Comparison of ENCODE assay signal across 15 cellular contexts in the genomic region with DNA sequence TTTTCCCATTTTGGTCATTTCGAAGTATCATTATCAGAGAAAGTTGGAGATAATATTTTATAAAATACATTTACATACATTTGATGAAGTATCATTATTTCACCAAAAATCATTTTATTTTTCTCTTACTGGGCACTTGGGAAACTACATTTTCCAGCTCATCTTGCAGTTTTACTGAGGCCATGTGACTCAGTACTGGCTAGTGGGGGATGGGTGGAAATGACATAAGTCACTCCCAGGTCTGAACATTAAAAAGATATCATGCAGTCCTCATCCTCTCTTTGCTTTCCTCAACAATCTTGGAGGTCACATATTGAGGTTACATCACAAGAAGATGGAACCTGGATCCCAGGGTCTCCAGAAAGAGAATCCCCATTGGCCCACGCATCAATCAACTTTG.
DNase-seq lines count a peak whose midpoint lies in the region; ATAC-seq and TF ChIP-seq lines count a peak whose summit lies in the region.
"Had no signal": no experiment of that assay in that cellular context is flagged by ENCODE, and none has a peak within 500 bp of the region (broad histone marks: within the 10 kb centered on the region; RNA-seq: fewer than 3 reads in every experiment).

No MANE protein-coding gene starts in this region.

- no peak overlapping the region for H3K27ac Mint-ChIP-seq in endodermal cell
- H3K27ac Mint-ChIP-seq: B cell; CD4-positive, alpha-beta T cell; HFFc6 had no signal

- DNase-seq in GM23248 = peak; percentile 13
- peak; percentile 21 for DNase-seq in RKO (ENCODE audit: low spot score)
- DNase-seq in endodermal cell = no peak
- DNase-seq in hepatocyte (ENCODE audit: low spot score) = peak; percentile 30
- no peak for DNase-seq in spleen
- DNase-seq in NCI-H82 (lab: John Stamatoyannopoulos, UW) = no peak
- DNase-seq: C1 segment of cervical spinal cord; CD4-positive, alpha-beta T cell; DMS153; GOT3; HFFc6 had no signal

- in situ Hi-C loops in GM23248 (cut with MboI) = no loop called here

- H3K4me2 ChIP-seq in GM23248 (ENCODE audit: unreplicated experiment) (no peak overlapping the region), hepatocyte (no peak overlapping the region)

- no peaks in the 10 kb centered on the region for H3K9me3 Mint-ChIP-seq in endodermal cell
- H3K9me3 Mint-ChIP-seq: CD4-positive, alpha-beta T cell; HFFc6 had no signal

- H3K36me3 Mint-ChIP-seq in endodermal cell (ENCODE audit: low read depth) = no peaks in the 10 kb centered on the region

- H3K9me2 ChIP-seq in GM23248 (ENCODE audit: insufficient read depth) (no peaks in the 10 kb centered on the region), hepatocyte (replicated peaks; ENCODE audit: insufficient read depth) (no peaks in the 10 kb centered on the region)

- H2AFZ ChIP-seq in GM23248 (no peak overlapping the region), hepatocyte (no peak overlapping the region)

- no peak overlapping the region for H3K4me3 ChIP-seq in GM23248
- H3K4me3 ChIP-seq in endodermal cell (ENCODE audit: low read length) = peak overlapping the region; percentile 35
- no peak overlapping the region for H3K4me3 ChIP-seq in hepatocyte
- H3K4me3 ChIP-seq in spleen = no peak overlapping the region
- H3K4me3 ChIP-seq: GM12878, HAP-1 had no signal

- TF ChIP-seq POLR2A in spleen (IDR thresholded peaks at IDR 0.05) (no peak), GM18505 (IDR thresholded peaks at IDR 0.05; ENCODE audit: borderline replicate concordance, extremely low read depth, insufficient read depth, insufficient read length) (no peak)

- H3K4me3 Mint-ChIP-seq in endodermal cell = no peak overlapping the region
- H3K4me3 Mint-ChIP-seq: B cell; CD4-positive, alpha-beta T cell; HFFc6 had no signal

- no peak for ATAC-seq in GM18505 (IDR thresholded peaks at IDR 0.05; ENCODE audit: unreplicated experiment)
- ATAC-seq: GM12878 had no signal

- H3K27me3 Mint-ChIP-seq in endodermal cell (ENCODE audit: insufficient read depth) = no peaks in the 10 kb centered on the region

- no peak for TF ChIP-seq CTCF in endodermal cell (conservative IDR thresholded peaks at IDR 0.05)
- TF ChIP-seq CTCF in hepatocyte (IDR thresholded peaks at IDR 0.05; ENCODE audit: poor library complexity) = no peak
- no peak for TF ChIP-seq CTCF in spleen (IDR thresholded peaks at IDR 0.05 in 8 of 11, conservative IDR thresholded peaks at IDR 0.05 in 3 of 11)

- H3K27me3 ChIP-seq in GM23248 (replicated peaks; ENCODE audit: insufficient read depth) = no peaks in the 10 kb centered on the region
- H3K27me3 ChIP-seq in endodermal cell (ENCODE audit: control insufficient read depth, insufficient read depth, low read length, poor library complexity, severe bottlenecking) = no peaks in the 10 kb centered on the region
- H3K27me3 ChIP-seq in hepatocyte = no peaks in the 10 kb centered on the region
- no peaks in the 10 kb centered on the region for H3K27me3 ChIP-seq in spleen (replicated peaks in 1 of 7)

- H3K79me2 ChIP-seq in GM23248 (ENCODE audit: insufficient read depth) (no peaks in the 10 kb centered on the region), hepatocyte (no peaks in the 10 kb centered on the region)

- H4K20me1 ChIP-seq in GM23248 (ENCODE audit: insufficient read depth) (no peaks in the 10 kb centered on the region), hepatocyte (ENCODE audit: insufficient read depth, poor library complexity, severe bottlenecking) (no peaks in the 10 kb centered on the region)

- H3K9ac ChIP-seq in GM23248 (no peak overlapping the region), endodermal cell (ENCODE audit: extremely low read depth, low read length, poor library complexity, severe bottlenecking) (no peak overlapping the region)

- H3K4me1 ChIP-seq in GM23248 (ENCODE audit: insufficient read depth) = peaks cover 4% of the 10 kb centered on the region
- H3K4me1 ChIP-seq in endodermal cell (ENCODE audit: control insufficient read depth, insufficient read depth, low read length) = peaks cover 13% of the 10 kb centered on the region
- peaks cover 45% of the 10 kb centered on the region for H3K4me1 ChIP-seq in hepatocyte (ENCODE audit: insufficient read depth)
- peaks cover 0 to 11% (median 2%) of the 10 kb centered on the region in 6 donors for H3K4me1 ChIP-seq in spleen

- intact Hi-C loops in spleen (cut with DNase I; ENCODE audit: low total_unique reads) = no loop called here

- H3K4me1 Mint-ChIP-seq in endodermal cell = peaks cover 37% of the 10 kb centered on the region
- H3K4me1 Mint-ChIP-seq: B cell had no signal

- no peaks in the 10 kb centered on the region for H3F3A ChIP-seq in GM23248 (ENCODE audit: insufficient read depth)

- H3K27ac ChIP-seq in GM23248 (no peak overlapping the region), endodermal cell (ENCODE audit: low read depth, low read length) (no peak overlapping the region), hepatocyte (peak overlapping the region; percentile 56), spleen (peak overlapping the region in 3 of 8 donors; percentile 23 to 42 (median 33))

- H3K9me3 ChIP-seq in GM23248 (ENCODE audit: low read depth) (no peaks in the 10 kb centered on the region), endodermal cell (ENCODE audit: control insufficient read depth, low read length) (no peaks in the 10 kb centered on the region), hepatocyte (ENCODE audit: low read depth) (no peaks in the 10 kb centered on the region), spleen (no peaks in the 10 kb centered on the region)

- WGBS in GM23248 (ENCODE audit: low coverage in 1 of 2, low lambda C conversion rate in 2 of 2, missing lambda C conversion rate in 2 of 2), 2 experiments = 92 to 95% methylated on average over 2 of the region's 2 CpGs
- 100% methylated on average over 1 of the region's 2 CpGs; no CpG with 5 or more reads in 1 of the 2 experiments for WGBS in endodermal cell (ENCODE audit: insufficient coverage in 1 of 2, insufficient read length in 1 of 2), 2 experiments
- WGBS in hepatocyte (ENCODE audit: low lambda C conversion rate, missing lambda C conversion rate) = 100% methylated on average over 2 of the region's 2 CpGs
- WGBS in spleen, 5 donors = 93 to 98% (median 96%) methylated on average over 2 of the region's 2 CpGs

- H3K36me3 ChIP-seq in GM23248 (ENCODE audit: low read depth) (no peaks in the 10 kb centered on the region), endodermal cell (ENCODE audit: control insufficient read depth, insufficient read depth, low read length) (no peaks in the 10 kb centered on the region), hepatocyte (replicated peaks; ENCODE audit: insufficient read depth, low read depth) (no peaks in the 10 kb centered on the region), spleen (no peaks in the 10 kb centered on the region)
- H3K36me3 ChIP-seq: HAP-1 had no signal

Comparison
In these comparisons a context has a peak if more than half of its experiments do, and no peak if none do; other contexts are left out.
1. DNase-seq: peak in GM23248 (single experiment), RKO (single experiment) and hepatocyte (single experiment); none in endodermal cell (single experiment), spleen (single experiment) and NCI-H82 (single experiment).